In genomic region chr9:124357591-124358361, GRCh38 we compare ENCODE assay signal across 9 cellular contexts. TPM values are rescaled to one million over a fixed set of nuclear protein-coding genes. Genes with fewer than 3 reads are reported as not detected.
DNase-seq lines count a peak whose midpoint lies in the region; ATAC-seq and TF ChIP-seq lines count a peak whose summit lies in the region.
"Had no signal": no experiment of that assay in that cellular context is flagged by ENCODE, and none has a peak within 500 bp of the region (broad histone marks: within the 10 kb centered on the region; RNA-seq: fewer than 3 reads in every experiment).

No MANE protein-coding gene starts in this region.

- TF ChIP-seq CTCF in C4-2B (conservative IDR thresholded peaks at IDR 0.05) (no peak), WTC11 (IDR thresholded peaks at IDR 0.05) (no peak)

- no peaks in the 10 kb centered on the region for H3K27me3 ChIP-seq in H7 (ENCODE audit: control insufficient read depth, insufficient read depth, low read length)

- H3K9me3 Mint-ChIP-seq in WTC11, result no peaks in the 10 kb centered on the region

- H3K27ac ChIP-seq in C4-2B, result peak overlapping the region; percentile 85

- peak overlapping the region; percentile 40; the same call in 1 of the 2 replicates for H3K27ac Mint-ChIP-seq in WTC11

- H3K36me3 ChIP-seq in H7 (replicated peaks; ENCODE audit: control insufficient read depth, insufficient read depth, low read length), result peaks cover 11% of the 10 kb centered on the region

- 0 out of 2 replicates have a peak, but pooled peaks cover 11% of the 10 kb centered on the region for H3K4me1 Mint-ChIP-seq in WTC11

- CTCF ChIA-PET in WTC11 (lab: Charles Lee), result interaction anchor here (0.7 to 2.2 kb wide), 7 partner anchors 10 to 231 kb away, joined by 3 to 11 read pairs (median 4); no protein-coding TSS in a partner anchor

- H3K4me3 ChIP-seq in H7 (ENCODE audit: insufficient read depth, low read depth, low read length), result no peak overlapping the region

- ATAC-seq in WTC11, result peak; percentile 75
- no peak for ATAC-seq in HG03342 (IDR thresholded peaks at IDR 0.05; ENCODE audit: unreplicated experiment)

- POLR2A ChIA-PET in WTC11 (lab: Charles Lee), result no interaction called here

- H3K4me3 Mint-ChIP-seq in WTC11, result no peak overlapping the region

- H3K27me3 Mint-ChIP-seq in WTC11 (ENCODE audit: low read depth), result no peaks in the 10 kb centered on the region

- peak; percentile 75 for DNase-seq in H7
- no peak for DNase-seq in WTC11 (ENCODE audit: low spot score)
- peak; percentile 49 for DNase-seq in islet precursor cell
- no peak for DNase-seq in AG08396 (ENCODE audit: low spot score)
- no peak for DNase-seq in NCI-H1048 (lab: John Stamatoyannopoulos, UW)
- DNase-seq in midbrain (lab: John Stamatoyannopoulos, UW), result no peak
- DNase-seq: GOT3 had no signal

- peaks cover 13% of the 10 kb centered on the region for H3K36me3 Mint-ChIP-seq in WTC11

TF ChIP-seq in WTC11, 78 proteins besides CTCF, POLR2A, EP300 and RAD21:
- TF ChIP-seq ATF1 (CRISPR knock-in tag; IDR thresholded peaks at IDR 0.05) (no peak), NFATC4 (CRISPR knock-in tag; IDR thresholded peaks at IDR 0.05) (no peak), NFYB (CRISPR knock-in tag; conservative IDR thresholded peaks at IDR 0.05; ENCODE audit: low read depth) (no peak), FOXP4 (CRISPR knock-in tag; IDR thresholded peaks at IDR 0.05) (no peak), OVOL2 (CRISPR knock-in tag; IDR thresholded peaks at IDR 0.05; ENCODE audit: borderline replicate concordance) (no peak), NR1H2 (CRISPR knock-in tag; IDR thresholded peaks at IDR 0.05) (no peak), USF2 (CRISPR knock-in tag; IDR thresholded peaks at IDR 0.05) (no peak), ZNF425 (CRISPR knock-in tag; conservative IDR thresholded peaks at IDR 0.05) (no peak), MAX (CRISPR knock-in tag; IDR thresholded peaks at IDR 0.05) (no peak), ZNF512 (CRISPR knock-in tag; IDR thresholded peaks at IDR 0.05; ENCODE audit: borderline replicate concordance) (no peak), RELA (CRISPR knock-in tag; IDR thresholded peaks at IDR 0.05; ENCODE audit: borderline replicate concordance) (no peak), ZNF671 (CRISPR knock-in tag; IDR thresholded peaks at IDR 0.05) (no peak), ZNF263 (CRISPR knock-in tag; IDR thresholded peaks at IDR 0.05; ENCODE audit: low read depth) (no peak), AFF4 (CRISPR knock-in tag; IDR thresholded peaks at IDR 0.05; ENCODE audit: borderline replicate concordance) (no peak), ERG (CRISPR knock-in tag; IDR thresholded peaks at IDR 0.05) (no peak)

RNA-seq across cellular contexts. Expression of gene PSMB7, which starts 57.5 kb away (rescaled TPM):
- total RNA-seq in H7 (2014; rRNA removed; shearing (Covaris generic)), result 185 and 231 TPM in 2 replicates
- total RNA-seq in WTC11 (2021), result 160 to 187 TPM (median 164 TPM) in 3 replicates

Comparison
In these comparisons a context has a peak if more than half of its experiments do, and no peak if none do; other contexts are left out.
1. DNase-seq: peak in H7 (single experiment) and islet precursor cell (single experiment); none in WTC11 (single experiment), AG08396 (single experiment), NCI-H1048 (single experiment) and midbrain (single experiment).